Comparison of ENCODE assay signal across 1 cellular context in genomic region chr4:188110036-188110435, GRCh38.
TF ChIP-seq lines count a peak whose summit lies in the region.

No MANE protein-coding gene starts in this region.

TF ChIP-seq in GM23338, 12 proteins besides CTCF, POLR2A, EP300 and RAD21 (continued from another document):
- no peak for TF ChIP-seq ZNF462 (CRISPR knock-in tag; IDR thresholded peaks at IDR 0.05)
- TF ChIP-seq CREB1 (CRISPR knock-in tag; IDR thresholded peaks at IDR 0.05; ENCODE audit: low read depth), result no peak
- no peak for TF ChIP-seq ETS1 (IDR thresholded peaks at IDR 0.05)
